ENCODE assay signal across 1 cellular context in genomic region chr1:92886886-92887419, GRCh38.
TF ChIP-seq lines count a peak whose summit lies in the region.

No MANE protein-coding gene starts in this region.

TF ChIP-seq in HepG2, 621 proteins besides CTCF, POLR2A, EP300 and RAD21 (continued from another document and continues in another):
- TF ChIP-seq USF2 (IDR thresholded peaks at IDR 0.05; ENCODE audit: low read depth, low read length) (peak; percentile 75), USF2 (CRISPR knock-in tag; IDR thresholded peaks at IDR 0.05; ENCODE audit: borderline replicate concordance) (peak; percentile 90; the same call in 1 of the 2 replicates), KAT8 (CRISPR knock-in tag; IDR thresholded peaks at IDR 0.05) (0 out of 2 replicates have a peak, but pooled peaks have one; percentile 51), ZBTB21 (CRISPR knock-in tag; IDR thresholded peaks at IDR 0.05) (no peak), RERE (CRISPR knock-in tag; IDR thresholded peaks at IDR 0.05; ENCODE audit: low read depth) (peak; percentile 81), RXRB (CRISPR knock-in tag; IDR thresholded peaks at IDR 0.05; ENCODE audit: borderline replicate concordance) (peak; percentile 77), SRSF4 (IDR thresholded peaks at IDR 0.05; ENCODE audit: low read depth, low read length, poor library complexity, severe bottlenecking) (no peak), KDM3A (CRISPR knock-in tag; IDR thresholded peaks at IDR 0.05; ENCODE audit: low read depth) (peak; percentile 34; the same call in 1 of the 2 replicates), ARNTL (CRISPR knock-in tag; IDR thresholded peaks at IDR 0.05) (peak; percentile 91), ZNF646 (CRISPR knock-in tag; IDR thresholded peaks at IDR 0.05) (no peak), ZNF382 (CRISPR knock-in tag; IDR thresholded peaks at IDR 0.05; ENCODE audit: borderline replicate concordance) (no peak), BHLHE40 (IDR thresholded peaks at IDR 0.05; ENCODE audit: low read length) (0 out of 2 replicates have a peak, but pooled peaks have one; percentile 24), GMEB2 (CRISPR knock-in tag; IDR thresholded peaks at IDR 0.05; ENCODE audit: low read depth) (no peak), FOXM1 (CRISPR knock-in tag; IDR thresholded peaks at IDR 0.05) (no peak), JUNB (CRISPR knock-in tag; IDR thresholded peaks at IDR 0.05; ENCODE audit: borderline replicate concordance) (no peak), CHD4 (IDR thresholded peaks at IDR 0.05; ENCODE audit: borderline replicate concordance, low read length) (peak; percentile 45; the same call in 1 of the 2 replicates), NR2F2 (IDR thresholded peaks at IDR 0.05; ENCODE audit: borderline replicate concordance, low read depth) (peak; percentile 91), ZNF550 (CRISPR knock-in tag; IDR thresholded peaks at IDR 0.05; ENCODE audit: borderline replicate concordance) (no peak), RNF219 (CRISPR knock-in tag; IDR thresholded peaks at IDR 0.05) (no peak), KIAA2018 (CRISPR knock-in tag; IDR thresholded peaks at IDR 0.05; ENCODE audit: borderline replicate concordance) (no peak), TBX3 (IDR thresholded peaks at IDR 0.05; ENCODE audit: borderline replicate concordance) (peak; percentile 92), ZNF615 (CRISPR knock-in tag; IDR thresholded peaks at IDR 0.05; ENCODE audit: borderline replicate concordance) (no peak), NFKBIZ (CRISPR knock-in tag; IDR thresholded peaks at IDR 0.05) (no peak)
